In the genomic region with DNA sequence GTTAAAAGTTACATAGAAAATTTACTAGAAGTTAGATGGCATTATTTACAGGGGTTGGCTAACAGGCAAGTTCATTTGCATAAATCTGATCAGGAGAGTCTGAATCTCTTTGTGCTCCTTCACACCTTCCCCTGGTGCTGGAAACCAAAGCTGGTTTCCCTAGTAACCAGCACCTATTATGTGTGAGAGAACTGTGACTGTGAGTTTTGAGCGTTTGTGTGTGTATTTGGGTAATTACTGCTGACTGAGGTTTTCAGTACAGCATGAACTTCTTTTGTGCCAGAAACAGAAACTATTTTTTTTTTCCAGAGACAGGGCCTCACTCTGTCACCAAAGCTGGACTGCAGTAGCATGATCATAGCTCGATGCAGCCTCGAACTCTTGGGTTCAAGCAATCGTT, we compare ENCODE assay signal across 8 cellular contexts. TPM values are rescaled to one million over a fixed set of nuclear protein-coding genes. Genes with fewer than 3 reads are reported as not detected.
DNase-seq lines count a peak whose midpoint lies in the region; ATAC-seq and TF ChIP-seq lines count a peak whose summit lies in the region.

No MANE protein-coding gene starts in this region.

- H3K27me3 Mint-ChIP-seq in activated CD8-positive, alpha-beta memory T cell treated with anti-CD3 and anti-CD28 coated beads, Interleukin-2, amount 10 ng/mL, durations not matched to agents 7 days and 5 days, result peaks cover 19% of the 10 kb centered on the region

- H3K4me3 ChIP-seq in body of pancreas (no peak overlapping the region), suprapubic skin (no peak overlapping the region)

- intact Hi-C loops in body of pancreas (cut with DNase I), result no loop called here

- H3K36me3 Mint-ChIP-seq in activated CD8-positive, alpha-beta memory T cell treated with anti-CD3 and anti-CD28 coated beads, Interleukin-2, amount 10 ng/mL, durations not matched to agents 7 days and 5 days, result peaks cover 1% of the 10 kb centered on the region

- peaks cover 14% of the 10 kb centered on the region for H3K4me1 ChIP-seq in body of pancreas
- H3K4me1 ChIP-seq in suprapubic skin, result peaks cover 22% of the 10 kb centered on the region

- H3K9me3 Mint-ChIP-seq in activated CD8-positive, alpha-beta memory T cell treated with anti-CD3 and anti-CD28 coated beads, Interleukin-2, amount 10 ng/mL, durations not matched to agents 7 days and 5 days (ENCODE audit: low read depth), result no peaks in the 10 kb centered on the region

- no peaks in the 10 kb centered on the region for H3K27me3 ChIP-seq in body of pancreas
- no peaks in the 10 kb centered on the region for H3K27me3 ChIP-seq in suprapubic skin

- TF ChIP-seq POLR2A in body of pancreas (IDR thresholded peaks at IDR 0.05), result no peak
- no peak for TF ChIP-seq POLR2A in suprapubic skin (IDR thresholded peaks at IDR 0.05)

- no peak overlapping the region for H3K4me3 Mint-ChIP-seq in activated CD8-positive, alpha-beta memory T cell treated with anti-CD3 and anti-CD28 coated beads, Interleukin-2, amount 10 ng/mL, durations not matched to agents 7 days and 5 days

- no peak for TF ChIP-seq CTCF in body of pancreas (IDR thresholded peaks at IDR 0.05)
- TF ChIP-seq CTCF in suprapubic skin (IDR thresholded peaks at IDR 0.05), result no peak

- peak; percentile 43 for DNase-seq in activated CD8-positive, alpha-beta memory T cell treated with anti-CD3 and anti-CD28 coated beads, Interleukin-2, amount 10 ng/mL, durations not matched to agents 7 days and 5 days
- no peak for DNase-seq in activated CD8-positive, alpha-beta memory T cell treated with anti-CD3 and anti-CD28 coated beads for 24 hours
- DNase-seq in body of pancreas, result peak in 1 of 4 donors; percentile 25
- no peak for DNase-seq in suprapubic skin (ENCODE audit: low spot score in 2 of 2)
- DNase-seq in Kasumi-1 (lab: John Stamatoyannopoulos, UW), result no peak
- DNase-seq in pons (ENCODE audit: low spot score), result no peak

- 58 to 63% methylated on average over 4 of the region's 4 CpGs for WGBS in body of pancreas, 2 donors
- WGBS in suprapubic skin, result 51% methylated on average over 4 of the region's 4 CpGs

- no peaks in the 10 kb centered on the region for H3K36me3 ChIP-seq in body of pancreas (replicated peaks in 1 of 2; ENCODE audit: insufficient read depth in 1 of 2, low read depth in 2 of 2)
- no peaks in the 10 kb centered on the region for H3K36me3 ChIP-seq in suprapubic skin

- no peaks in the 10 kb centered on the region for H3K9me3 ChIP-seq in body of pancreas
- no peaks in the 10 kb centered on the region for H3K9me3 ChIP-seq in suprapubic skin

- ATAC-seq in activated CD8-positive, alpha-beta memory T cell treated with anti-CD3 and anti-CD28 coated beads, Interleukin-2, amount 10 ng/mL, durations not matched to agents 7 days and 5 days, result peak; percentile 68
- peak; percentile 66 for ATAC-seq in HG03045 (IDR thresholded peaks at IDR 0.05; ENCODE audit: unreplicated experiment)
- peak; percentile 38 for ATAC-seq in body of pancreas
- no peak for ATAC-seq in HG03025 (IDR thresholded peaks at IDR 0.05; ENCODE audit: low FRiP score, unreplicated experiment)

- H3K4me1 Mint-ChIP-seq in activated CD8-positive, alpha-beta memory T cell treated with anti-CD3 and anti-CD28 coated beads, Interleukin-2, amount 10 ng/mL, durations not matched to agents 7 days and 5 days, result peaks cover 32% of the 10 kb centered on the region

- H3K27ac Mint-ChIP-seq in activated CD8-positive, alpha-beta memory T cell treated with anti-CD3 and anti-CD28 coated beads, Interleukin-2, amount 10 ng/mL, durations not matched to agents 7 days and 5 days, result no peak overlapping the region

- CTCF ChIA-PET in activated CD8-positive, alpha-beta memory T cell treated with anti-CD3 and anti-CD28 coated beads, Interleukin-2, amount 10 ng/mL, durations not matched to agents 7 days and 5 days (lab: Charles Lee), result interaction anchor here (1.1 kb wide), 1 partner anchor 10 kb away, joined by 3 read pairs; no protein-coding TSS in a partner anchor

- no peak for TF ChIP-seq EP300 in suprapubic skin (IDR thresholded peaks at IDR 0.05)

- H3K27ac ChIP-seq in body of pancreas (peak overlapping the region in 1 of 4 donors; percentile 36), suprapubic skin (peak overlapping the region; percentile 18)

RNA-seq across cellular contexts. Expression of a gene that starts 10.3 kb away (rescaled TPM):
- under 1 TPM in 1 of 2 experiments, not detected in 1; 0.29 TPM for total RNA-seq in activated CD8-positive, alpha-beta memory T cell treated with anti-CD3 and anti-CD28 coated beads, Interleukin-2, amount 10 ng/mL, durations not matched to agents 7 days and 5 days
- total RNA-seq in body of pancreas, result not detected
- not detected for total RNA-seq in suprapubic skin

RNA-seq across cellular contexts. Expression of a gene that starts 24.9 kb away (rescaled TPM):
- total RNA-seq in activated CD8-positive, alpha-beta memory T cell treated with anti-CD3 and anti-CD28 coated beads, Interleukin-2, amount 10 ng/mL, durations not matched to agents 7 days and 5 days, result 100 to 1,000 TPM in 1 of 2 experiments, 10 to 100 TPM in 1; 45.8 to 107 TPM
- total RNA-seq in body of pancreas, result 1 to 10 TPM; 1.3 to 7.0 TPM
- total RNA-seq in suprapubic skin, result 1 to 10 TPM; 1.9 to 7.1 (median 2.7) TPM

RNA-seq across cellular contexts. Expression of a gene that starts 39.7 kb away (rescaled TPM):
- 100 to 1,000 TPM in 1 of 2 experiments, 10 to 100 TPM in 1; 54.2 to 151 TPM for total RNA-seq in activated CD8-positive, alpha-beta memory T cell treated with anti-CD3 and anti-CD28 coated beads, Interleukin-2, amount 10 ng/mL, durations not matched to agents 7 days and 5 days
- total RNA-seq in body of pancreas, result 1 to 10 TPM; 2.3 to 3.9 TPM
- 1 to 10 TPM; 1.5 to 4.9 (median 2.1) TPM for total RNA-seq in suprapubic skin

RNA-seq across cellular contexts. Expression of a gene that starts 46.8 kb away (rescaled TPM):
- 10 to 100 TPM; 30.2 to 40.3 TPM for total RNA-seq in activated CD8-positive, alpha-beta memory T cell treated with anti-CD3 and anti-CD28 coated beads, Interleukin-2, amount 10 ng/mL, durations not matched to agents 7 days and 5 days
- total RNA-seq in body of pancreas (10 to 100 TPM in 1 of 2 donors, 1 to 10 TPM in 1; 1.6 to 11.7 TPM), suprapubic skin (1 to 10 TPM; 4.3 to 8.2 (median 6.3) TPM)

Comparison
In these comparisons a context has a peak if more than half of its experiments do, and no peak if none do; other contexts are left out.
1. RNA of a gene that starts 24.9 kb away (total RNA-seq): 45.8 to 107 TPM in activated CD8-positive, alpha-beta memory T cell treated with anti-CD3 and anti-CD28 coated beads, Interleukin-2, amount 10 ng/mL, durations not matched to agents 7 days and 5 days; 1.3 to 7.0 TPM in body of pancreas and 1.9 to 7.1 TPM in suprapubic skin; every median in the first group is over 4 times any median in the second.
2. RNA of a gene that starts 39.7 kb away (total RNA-seq): 54.2 to 151 TPM in activated CD8-positive, alpha-beta memory T cell treated with anti-CD3 and anti-CD28 coated beads, Interleukin-2, amount 10 ng/mL, durations not matched to agents 7 days and 5 days; 2.3 to 3.9 TPM in body of pancreas and 1.5 to 4.9 TPM in suprapubic skin; every median in the first group is over 4 times any median in the second.